ENCODE assay signal across 18 cellular contexts in the genomic region with DNA sequence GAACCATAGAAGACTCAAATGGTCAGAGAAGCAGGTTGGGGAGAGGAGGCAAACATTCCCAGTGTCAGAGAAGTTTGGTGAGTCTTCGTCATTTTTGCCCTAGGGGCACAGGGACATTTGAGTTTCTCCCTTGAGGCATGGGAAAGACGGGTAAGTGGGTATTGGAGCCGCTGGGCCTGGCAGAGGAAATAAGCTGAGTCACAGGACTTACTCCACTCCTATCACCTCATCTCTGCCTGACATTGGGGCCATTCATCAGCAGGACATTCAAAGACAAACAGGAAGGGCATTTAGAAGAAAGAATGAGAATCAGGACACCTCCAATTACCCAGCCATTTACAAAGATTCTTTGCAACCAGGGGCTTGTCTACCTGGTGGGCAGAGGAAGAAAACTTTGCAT.
"Had no signal": no experiment of that assay in that cellular context is flagged by ENCODE, and none has a peak within 500 bp of the region (broad histone marks: within the 10 kb centered on the region; RNA-seq: fewer than 3 reads in every experiment).

No MANE protein-coding gene starts in this region.

- H3K9ac ChIP-seq: neural progenitor cell had no signal

- H3K4me3 ChIP-seq: heart left ventricle, lower lobe of right lung, neural progenitor cell, ovary, sigmoid colon, thoracic aorta had no signal

- H3K36me3 ChIP-seq: heart left ventricle, lower lobe of right lung, neural progenitor cell, ovary, sigmoid colon, thoracic aorta had no signal

- H3K27me3 ChIP-seq: neural progenitor cell, ovary had no signal

- H3K4me3 Mint-ChIP-seq: effector memory CD8-positive, alpha-beta T cell; neural progenitor cell; stimulated activated effector memory CD8-positive, alpha-beta T cell treated with anti-CD3 and anti-CD28 coated beads, Interleukin-12 subunit alpha, Interleukin-12 subunit beta, amount 100 ng/mL, for 72 hours had no signal

- H3K9me3 Mint-ChIP-seq: effector memory CD8-positive, alpha-beta T cell; stimulated activated effector memory CD8-positive, alpha-beta T cell treated with anti-CD3 and anti-CD28 coated beads, Interleukin-12 subunit alpha, Interleukin-12 subunit beta, amount 100 ng/mL, for 72 hours had no signal

- H3K36me3 Mint-ChIP-seq: neural progenitor cell; stimulated activated effector memory CD8-positive, alpha-beta T cell treated with anti-CD3 and anti-CD28 coated beads, Interleukin-12 subunit alpha, Interleukin-12 subunit beta, amount 100 ng/mL, for 72 hours had no signal

- H3K4me1 ChIP-seq: lower lobe of right lung, sigmoid colon had no signal

- H3K4me1 Mint-ChIP-seq: stimulated activated effector memory CD8-positive, alpha-beta T cell treated with anti-CD3 and anti-CD28 coated beads, Interleukin-12 subunit alpha, Interleukin-12 subunit beta, amount 100 ng/mL, for 72 hours had no signal

- DNase-seq: activated CD4-positive, alpha-beta T cell treated with anti-CD3 and anti-CD28 coated beads for 1 hour; activated CD4-positive, alpha-beta T cell treated with anti-CD3 and anti-CD28 coated beads, Interleukin-2, amount 50 U/mL, for 4 hours; activated naive CD4-positive, alpha-beta T cell treated with Interleukin-2 at 50 U/mL for 16 hours; activated T-cell treated with anti-CD3 and anti-CD28 coated beads for 4 hours; dermis blood vessel endothelial cell; effector memory CD8-positive, alpha-beta T cell; foreskin melanocyte; heart left ventricle; left colon; lower lobe of right lung; ovary; sigmoid colon; stimulated activated CD4-positive, alpha-beta T cell treated with anti-CD3 and anti-CD28 coated beads, Interleukin-12 subunit alpha, Interleukin-12 subunit beta, amount 100 ng/mL, for 4 hours; T1000 had no signal

- ATAC-seq: effector memory CD8-positive, alpha-beta T cell; heart left ventricle; left colon; lower lobe of right lung; stimulated activated effector memory CD8-positive, alpha-beta T cell treated with anti-CD3 and anti-CD28 coated beads, Interleukin-12 subunit alpha, Interleukin-12 subunit beta, amount 100 ng/mL, for 72 hours had no signal

- H3K27ac ChIP-seq: epithelial cell of prostate, heart left ventricle, lower lobe of right lung, neural progenitor cell, ovary, sigmoid colon, thoracic aorta had no signal

- H3K27ac Mint-ChIP-seq: effector memory CD8-positive, alpha-beta T cell; neural progenitor cell; stimulated activated effector memory CD8-positive, alpha-beta T cell treated with anti-CD3 and anti-CD28 coated beads, Interleukin-12 subunit alpha, Interleukin-12 subunit beta, amount 100 ng/mL, for 72 hours had no signal

- H3K9me3 ChIP-seq: heart left ventricle, lower lobe of right lung, ovary, sigmoid colon, thoracic aorta had no signal
